ENCODE assay signal across 31 cellular contexts in the genomic region with DNA sequence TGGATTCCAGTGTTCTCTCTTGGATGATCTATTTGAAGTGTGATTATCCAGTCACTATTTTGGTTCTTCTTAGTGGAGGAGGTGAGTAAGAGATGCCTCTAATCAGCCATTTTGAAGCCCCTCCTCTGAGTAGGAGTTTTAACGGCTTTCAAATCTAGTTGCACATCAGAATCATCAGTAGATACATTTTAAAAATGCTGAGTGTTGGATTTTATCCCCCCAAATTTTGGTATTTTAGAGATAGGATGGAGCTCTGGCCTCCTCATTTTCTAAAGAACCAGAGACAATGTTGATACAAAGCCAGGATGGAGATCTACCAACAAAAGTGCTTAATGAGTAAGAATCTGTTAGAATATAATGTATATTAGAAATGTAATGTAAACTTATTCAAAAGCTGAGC.
"Had no signal": no experiment of that assay in that cellular context is flagged by ENCODE, and none has a peak within 500 bp of the region (broad histone marks: within the 10 kb centered on the region; RNA-seq: fewer than 3 reads in every experiment).

No MANE protein-coding gene starts in this region.

- H3K27me3 ChIP-seq: adrenal gland, ascending aorta, brain microvascular endothelial cell, breast epithelium, cardiac muscle cell had no signal

- H3K27ac ChIP-seq: adrenal gland, ascending aorta, brain microvascular endothelial cell, breast epithelium, cardiac muscle cell had no signal

- DNase-seq: activated effector memory CD4-positive, alpha-beta T cell treated with anti-CD3 and anti-CD28 coated beads, Interleukin-2, amount 50 U/mL, for 16 hours; activated effector memory CD4-positive, alpha-beta T cell treated with Interleukin-2 at 50 U/mL for 16 hours; activated gamma-delta T cell; activated gamma-delta T cell treated with Interleukin-2 at 50 U/mL for 16 hours; activated naive CD4-positive, alpha-beta T cell; activated naive CD4-positive, alpha-beta T cell treated with anti-CD3 and anti-CD28 coated beads for 36 hours; activated naive CD4-positive, alpha-beta T cell treated with anti-CD3 and anti-CD28 coated beads, Interleukin-2, amount 10 ng/mL, durations not matched to agents 7 days and 5 days; activated naive CD4-positive, alpha-beta T cell treated with anti-CD3 and anti-CD28 coated beads, Interleukin-2, amount 50 U/mL, for 16 hours; activated naive CD4-positive, alpha-beta T cell treated with Interleukin-2 at 50 U/mL for 16 hours; activated naive CD8-positive, alpha-beta T cell treated with anti-CD3 and anti-CD28 coated beads for 36 hours; activated naive CD8-positive, alpha-beta T cell treated with anti-CD3 and anti-CD28 coated beads, Interleukin-2, amount 10 ng/mL, durations not matched to agents 7 days and 5 days; activated naive CD8-positive, alpha-beta T cell treated with anti-CD3 and anti-CD28 coated beads, Interleukin-2, amount 50 U/mL, for 24 hours; activated T-cell treated with anti-CD3 and anti-CD28 coated beads, Interleukin-2, amount 50 U/mL, for 1 hour; activated T-cell treated with anti-CD3 and anti-CD28 coated beads, Interleukin-2, amount 50 U/mL, for 24 hours; activated T-cell treated with anti-CD3 and anti-CD28 coated beads, Interleukin-2, amount 50 U/mL, for 4 hours; activated T-cell treated with anti-CD3 and anti-CD28 coated beads, Interleukin-2, amount 50 U/mL, for 48 hours; activated T-cell treated with anti-CD3 and anti-CD28 coated beads, Interleukin-2, amount 50 U/mL, for 72 hours; adrenal gland; amniotic stem cell; amygdala; anterior cingulate cortex; brain microvascular endothelial cell; caudate nucleus; central memory CD4-positive, alpha-beta T cell; cerebellar nuclear complex had no signal

- ATAC-seq: activated naive CD4-positive, alpha-beta T cell treated with anti-CD3 and anti-CD28 coated beads, Interleukin-2, amount 50 U/mL, for 72 hours; activated naive CD8-positive, alpha-beta T cell treated with anti-CD3 and anti-CD28 coated beads, Interleukin-2, amount 50 U/mL, for 24 hours; activated T-cell treated with anti-CD3 and anti-CD28 coated beads, Interleukin-2, amount 50 U/mL, for 4 hours; activated T-cell treated with anti-CD3 and anti-CD28 coated beads, Interleukin-2, amount 50 U/mL, for 72 hours; activated T-helper 17 cell treated with anti-CD3 and anti-CD28 coated beads, Interleukin-2, amount 50 U/mL, for 72 hours had no signal

- FAIRE-seq: astrocyte had no signal

- H3K4me3 ChIP-seq: adrenal gland, ascending aorta, breast epithelium, cardiac muscle cell had no signal

- H3K36me3 ChIP-seq: adrenal gland, ascending aorta, brain microvascular endothelial cell, breast epithelium, cardiac muscle cell had no signal

- H3K9me3 ChIP-seq: adrenal gland, ascending aorta had no signal

- H3K4me1 ChIP-seq: adrenal gland, ascending aorta, breast epithelium had no signal
